16 cellular contexts compared by ENCODE assay signal in the genomic region with DNA sequence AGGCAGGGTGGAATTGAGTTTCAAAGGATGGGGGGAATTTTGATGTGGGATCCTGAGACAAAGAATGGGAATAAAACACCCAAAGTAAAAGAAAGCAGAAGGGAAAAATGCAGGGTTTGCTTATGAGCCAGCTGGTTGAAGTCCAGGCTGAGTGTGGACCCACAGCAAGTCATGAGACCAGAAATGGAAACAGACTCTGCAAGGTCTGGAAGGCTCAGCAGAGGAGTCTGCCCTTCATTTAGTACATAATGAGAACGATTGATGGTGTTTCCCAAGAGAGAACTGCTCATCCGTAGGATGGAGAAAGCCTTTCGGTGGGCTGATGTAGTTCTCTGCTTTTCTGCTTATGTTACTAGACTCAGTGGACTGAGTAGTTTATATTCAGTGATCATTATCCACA.
DNase-seq lines count a peak whose midpoint lies in the region; ATAC-seq and TF ChIP-seq lines count a peak whose summit lies in the region.
"Had no signal": no experiment of that assay in that cellular context is flagged by ENCODE, and none has a peak within 500 bp of the region (broad histone marks: within the 10 kb centered on the region; RNA-seq: fewer than 3 reads in every experiment).

No MANE protein-coding gene starts in this region.

- H3K27me3 Mint-ChIP-seq in glutamatergic neuron (ENCODE audit: unreplicated experiment) = no peaks in the 10 kb centered on the region

- no peak overlapping the region for H3K27ac ChIP-seq in aorta (ENCODE audit: low read depth in 1 of 2, low read length in 2 of 2)
- H3K27ac ChIP-seq: A549, C4-2B had no signal

- H3K9me3 ChIP-seq in aorta (ENCODE audit: control insufficient read depth, low read length) = no peaks in the 10 kb centered on the region
- H3K9me3 ChIP-seq: A549, BE2C had no signal

- H3K4me3 ChIP-seq in choroid plexus epithelial cell (ENCODE audit: low read depth, low read length) (no peak overlapping the region), aorta (ENCODE audit: low read length in 2 of 2) (no peak overlapping the region)
- H3K4me3 ChIP-seq: A549 had no signal

- H3K4me1 Mint-ChIP-seq in glutamatergic neuron (ENCODE audit: low read depth, unreplicated experiment) = peaks cover 12% of the 10 kb centered on the region
- H3K4me1 Mint-ChIP-seq: CD4-positive, alpha-beta memory T cell had no signal

- H3K36me3 ChIP-seq in aorta (ENCODE audit: control insufficient read depth in 1 of 2, insufficient read depth in 2 of 2, low read length in 1 of 2) = no peaks in the 10 kb centered on the region
- H3K36me3 ChIP-seq: BE2C had no signal

- H3K9me3 Mint-ChIP-seq in glutamatergic neuron (ENCODE audit: unreplicated experiment) = peaks cover 1% of the 10 kb centered on the region
- H3K9me3 Mint-ChIP-seq: CD4-positive, alpha-beta memory T cell; H9 had no signal

- TF ChIP-seq CTCF in choroid plexus epithelial cell (conservative IDR thresholded peaks at IDR 0.05; ENCODE audit: low read depth, low read length) (no peak), glutamatergic neuron (IDR thresholded peaks at IDR 0.05; ENCODE audit: partially characterized antibody, unreplicated experiment) (no peak)

- H3K4me3 Mint-ChIP-seq in glutamatergic neuron (ENCODE audit: unreplicated experiment) = no peak overlapping the region
- H3K4me3 Mint-ChIP-seq: CD4-positive, alpha-beta memory T cell; H9 had no signal

- intact Hi-C loops in aorta (cut with DNase I) (no loop called here), posterior cingulate gyrus (cut with DNase I) (no loop called here)

- peak; percentile 44 for ATAC-seq in aorta (ENCODE audit: low FRiP score)
- ATAC-seq: A549, HepG2 had no signal

- peaks cover 0 to 7% of the 10 kb centered on the region in 2 donors for H3K4me1 ChIP-seq in aorta (ENCODE audit: control insufficient read depth in 1 of 2, insufficient read depth in 2 of 2, low read length in 2 of 2)
- H3K4me1 ChIP-seq: A549 had no signal

- WGBS in aorta, 2 donors = 45 to 46% methylated on average over 3 of the region's 3 CpGs

- DNase-seq in astrocyte of the hippocampus (ENCODE audit: low read depth, low spot score) (peak; percentile 28), choroid plexus epithelial cell (ENCODE audit: low read depth) (peak; percentile 53), medulla oblongata (ENCODE audit: extremely low spot score) (peak; percentile 36), aorta (no peak), glutamatergic neuron (no peak), posterior cingulate gyrus (no peak)
- DNase-seq: BE2C; CD4-positive, alpha-beta memory T cell; COR-L47; DMS153; DMS79 treated with DMSO at 0.1 percent for 48 hours; GOT3; H9 had no signal

- H3K27me3 ChIP-seq in aorta (ENCODE audit: control insufficient read depth in 1 of 2, insufficient read depth in 2 of 2, low read length in 1 of 2) = no peaks in the 10 kb centered on the region
- H3K27me3 ChIP-seq: BE2C had no signal

- H3K27ac Mint-ChIP-seq in glutamatergic neuron (ENCODE audit: unreplicated experiment) = no peak overlapping the region
- H3K27ac Mint-ChIP-seq: CD4-positive, alpha-beta memory T cell; H9 had no signal

- no peaks in the 10 kb centered on the region for H3K36me3 Mint-ChIP-seq in glutamatergic neuron (ENCODE audit: unreplicated experiment)
- H3K36me3 Mint-ChIP-seq: CD4-positive, alpha-beta memory T cell had no signal

Comparison
In these comparisons a context has a peak if more than half of its experiments do, and no peak if none do; other contexts are left out.
1. DNase-seq: peak in astrocyte of the hippocampus (single experiment), choroid plexus epithelial cell (single experiment) and medulla oblongata (single experiment); none in aorta (0 of 2), glutamatergic neuron (single experiment) and posterior cingulate gyrus (0 of 10).